ENCODE assay signal across 20 cellular contexts in genomic region chr2:14234911-14235310, GRCh38.
DNase-seq lines count a peak whose midpoint lies in the region; ATAC-seq, FAIRE-seq and TF ChIP-seq lines count a peak whose summit lies in the region.
"Had no signal": no experiment of that assay in that cellular context is flagged by ENCODE, and none has a peak within 500 bp of the region (broad histone marks: within the 10 kb centered on the region; RNA-seq: fewer than 3 reads in every experiment).

No MANE protein-coding gene starts in this region.

- no peak for FAIRE-seq in GM12878 (lab: Jason Lieb, UNC)
- FAIRE-seq: A549, GM18507, H54 had no signal

- intact Hi-C loops in GM12878 (cut with micrococcal nuclease; ENCODE audit: unreplicated experiment): no loop called here

- in situ Hi-C loops in GM12878 (cut with MboI): no loop called here

- H3K4me2 ChIP-seq in BLaER1 treated with 17β-estradiol and CSF1 and Interleukin-3, amounts not matched to agents 10 nM and 100 nM: peak overlapping the region; percentile 53 to 79 (median 70)
- H3K4me2 ChIP-seq in Loucy (ENCODE audit: low read depth, low read length, poor library complexity, severe bottlenecking): peak overlapping the region; percentile 21
- H3K4me2 ChIP-seq in GM12878 (ENCODE audit: control insufficient read depth, insufficient read depth): no peak overlapping the region
- H3K4me2 ChIP-seq: A549 had no signal

- peaks cover 29 to 54% (median 35%) of the 10 kb centered on the region in 10 experiments for H3K4me1 ChIP-seq in BLaER1 treated with 17β-estradiol and CSF1 and Interleukin-3, amounts not matched to agents 10 nM and 100 nM
- H3K4me1 ChIP-seq in Loucy (ENCODE audit: insufficient read depth, low read length, poor library complexity, severe bottlenecking): peaks cover 4% of the 10 kb centered on the region
- no peaks in the 10 kb centered on the region for H3K4me1 ChIP-seq in GM12878 (ENCODE audit: control insufficient read depth, insufficient read depth, low read length)
- H3K4me1 ChIP-seq: A549, Caco-2 had no signal

- H3K4me1 Mint-ChIP-seq in WTC11: peaks cover 52% of the 10 kb centered on the region
- H3K4me1 Mint-ChIP-seq: T-helper 17 cell had no signal

- H4K20me1 ChIP-seq in BLaER1 treated with 17β-estradiol and CSF1 and Interleukin-3, amounts not matched to agents 10 nM and 100 nM: no peaks in the 10 kb centered on the region
- H4K20me1 ChIP-seq in Loucy (ENCODE audit: insufficient read depth, low read length, poor library complexity, severe bottlenecking) (no peaks in the 10 kb centered on the region), GM12878 (ENCODE audit: control insufficient read depth, insufficient read depth) (no peaks in the 10 kb centered on the region)

- H3K9ac ChIP-seq in BLaER1 treated with 17β-estradiol and CSF1 and Interleukin-3, amounts not matched to agents 10 nM and 100 nM: peak overlapping the region; percentile 42 to 76 (median 68); a peak in 20 of 22 replicates
- no peak overlapping the region for H3K9ac ChIP-seq in Loucy (ENCODE audit: low read depth, low read length, poor library complexity, severe bottlenecking)
- no peak overlapping the region for H3K9ac ChIP-seq in GM12878 (ENCODE audit: control insufficient read depth, insufficient read depth, low read length)

- peak overlapping the region; percentile 83 to 96 (median 89) for H3K27ac ChIP-seq in BLaER1 treated with 17β-estradiol and CSF1 and Interleukin-3, amounts not matched to agents 10 nM and 100 nM
- no peak overlapping the region for H3K27ac ChIP-seq in GM12878 (ENCODE audit: control insufficient read depth, insufficient read depth)
- H3K27ac ChIP-seq: A549 had no signal

- SMC1A ChIA-PET in GM12878 (lab: Charles Lee; ENCODE audit: uncharacterized antibody, unreplicated experiment): no interaction called here

- no peak for DNase-seq in GM12878 (ENCODE audit: low read depth, low spot score)
- peak; percentile 43 for DNase-seq in myocyte (ENCODE audit: low read depth)
- DNase-seq in NCI-H69 (lab: John Stamatoyannopoulos, UW): no peak
- no peak for DNase-seq in WTC11 (ENCODE audit: low spot score)
- no peak for DNase-seq in NCI-H1105 (lab: John Stamatoyannopoulos, UW)
- DNase-seq: Caco-2; HFFc6; NCI-H1092; NCI-H2081 treated with DMSO at 0.1 percent for 48 hours; NCI-H748 treated with DMSO at 0.1 percent for 48 hours; NK-92 treated with Interleukin-12 subunit alpha and Interleukin-12 subunit beta, amount 100 ng/mL, for 24 hours; RPMI8226; SIG-M5; T-helper 17 cell had no signal

- no TSS peak for BruUV-seq in GM12878 (replicated peaks; lab: Mats Ljungman, UMichigan)

- peaks cover 46% of the 10 kb centered on the region for H3K27me3 Mint-ChIP-seq in WTC11 (ENCODE audit: low read depth)
- H3K27me3 Mint-ChIP-seq: T-helper 17 cell had no signal

- H3K36me3 ChIP-seq in BLaER1 treated with 17β-estradiol and CSF1 and Interleukin-3, amounts not matched to agents 10 nM and 100 nM: no peaks in the 10 kb centered on the region
- H3K36me3 ChIP-seq in Loucy (ENCODE audit: insufficient read depth, low read length) (no peaks in the 10 kb centered on the region), GM12878 (ENCODE audit: control insufficient read depth in 2 of 2, insufficient read depth in 2 of 2, low read length in 1 of 2) (no peaks in the 10 kb centered on the region)

- no peaks in the 10 kb centered on the region for H3F3A ChIP-seq in Loucy (ENCODE audit: low read depth)

- H3K9me3 Mint-ChIP-seq in WTC11: peaks cover 4% of the 10 kb centered on the region

- H3K27me3 ChIP-seq in BLaER1 treated with 17β-estradiol and CSF1 and Interleukin-3, amounts not matched to agents 10 nM and 100 nM: no peaks in the 10 kb centered on the region
- no peaks in the 10 kb centered on the region for H3K27me3 ChIP-seq in Loucy (ENCODE audit: insufficient read depth, low read length, poor library complexity, severe bottlenecking)
- no peaks in the 10 kb centered on the region for H3K27me3 ChIP-seq in GM12878 (replicated peaks in 1 of 2; ENCODE audit: control insufficient read depth in 2 of 2, insufficient read depth in 2 of 2, low read length in 1 of 2)

- no peak overlapping the region for H3K4me3 ChIP-seq in BLaER1 treated with 17β-estradiol and CSF1 and Interleukin-3, amounts not matched to agents 10 nM and 100 nM
- H3K4me3 ChIP-seq in Loucy (ENCODE audit: low read length, poor library complexity, severe bottlenecking) (no peak overlapping the region), GM12878 (no peak overlapping the region)
- H3K4me3 ChIP-seq: A549 had no signal

- TF ChIP-seq POLR2A in GM12878 (IDR thresholded peaks at IDR 0.05; ENCODE audit: low read depth, low read length): no peak

- TF ChIP-seq RAD21 in GM12878 (IDR thresholded peaks at IDR 0.05; ENCODE audit: insufficient read depth, low read depth, low read length): no peak

- H3K9me2 ChIP-seq in Loucy (replicated peaks; ENCODE audit: low read depth, low read length): no peaks in the 10 kb centered on the region

- ATAC-seq in GM12878: no peak
- ATAC-seq in WTC11: no peak
- no peak for ATAC-seq in GM18858 (IDR thresholded peaks at IDR 0.05; ENCODE audit: unreplicated experiment)
- ATAC-seq: A549, T-helper 17 cell had no signal

- POLR2A ChIA-PET in GM12878 (lab: Charles Lee) (no interaction called here), WTC11 (lab: Charles Lee) (no interaction called here)

- WGBS in GM12878 (ENCODE audit: insufficient coverage, insufficient replicate concordance, low lambda C conversion rate, missing lambda C conversion rate): 29% methylated on average over 5 of the region's 5 CpGs

- H3K27ac Mint-ChIP-seq in WTC11: no peak overlapping the region
- H3K27ac Mint-ChIP-seq: HFFc6, T-helper 17 cell had no signal

- RAD21 ChIA-PET in GM12878 (lab: Charles Lee; ENCODE audit: unreplicated experiment): no interaction called here

- TF ChIP-seq EP300 in GM12878 (IDR thresholded peaks at IDR 0.05; ENCODE audit: borderline replicate concordance in 1 of 2, control insufficient read depth in 1 of 2, low read depth in 2 of 2, low read length in 2 of 2): no peak

- TF ChIP-seq CTCF in Loucy (conservative IDR thresholded peaks at IDR 0.05; ENCODE audit: low read length) (no peak), GM12878 (IDR thresholded peaks at IDR 0.05 in 2 of 3, conservative IDR thresholded peaks at IDR 0.05 in 1 of 3; ENCODE audit: control insufficient read depth in 2 of 3, extremely low read depth in 1 of 3, insufficient read depth in 1 of 3, low read depth in 3 of 3, low read length in 3 of 3) (no peak), WTC11 (IDR thresholded peaks at IDR 0.05) (no peak)

- H3K4me3 Mint-ChIP-seq in WTC11: no peak overlapping the region
- H3K4me3 Mint-ChIP-seq: HFFc6, T-helper 17 cell had no signal

- CTCF ChIA-PET in GM12878 (lab: Yijun Ruan, JAX) (no interaction called here), WTC11 (lab: Charles Lee) (no interaction called here)

- H3K36me3 Mint-ChIP-seq in WTC11: peaks cover 8% of the 10 kb centered on the region

- H3K79me2 ChIP-seq in Loucy (ENCODE audit: insufficient read depth, low read length) (no peaks in the 10 kb centered on the region), GM12878 (ENCODE audit: control insufficient read depth, insufficient read depth, low read length) (no peaks in the 10 kb centered on the region)

- H2AFZ ChIP-seq in Loucy (ENCODE audit: low read length): no peak overlapping the region
- no peak overlapping the region for H2AFZ ChIP-seq in GM12878 (ENCODE audit: control insufficient read depth, low read depth, low read length)

- peaks cover 0 to 10% (median 0%) of the 10 kb centered on the region in 11 experiments; a peak in 3 of 22 replicates for H3K9me3 ChIP-seq in BLaER1 treated with 17β-estradiol and CSF1 and Interleukin-3, amounts not matched to agents 10 nM and 100 nM (replicated peaks in 1 of 11)
- H3K9me3 ChIP-seq in Loucy (ENCODE audit: insufficient read depth, low read depth, low read length) (no peaks in the 10 kb centered on the region), GM12878 (replicated peaks; ENCODE audit: control insufficient read depth, insufficient read depth, low read length) (no peaks in the 10 kb centered on the region)
- H3K9me3 ChIP-seq: Caco-2 had no signal

TF ChIP-seq in GM12878, 131 proteins besides CTCF, POLR2A, EP300 and RAD21 (continues in another document):
- TF ChIP-seq CHD4 (IDR thresholded peaks at IDR 0.05) (no peak), BMI1 (IDR thresholded peaks at IDR 0.05; ENCODE audit: borderline replicate concordance) (no peak), SMAD1 (IDR thresholded peaks at IDR 0.05; ENCODE audit: low read depth, partially characterized antibody) (no peak), ELK1 (IDR thresholded peaks at IDR 0.05; ENCODE audit: low read depth, low read length) (no peak), SIN3A (IDR thresholded peaks at IDR 0.05; ENCODE audit: low read depth, low read length) (no peak), JUNB (IDR thresholded peaks at IDR 0.05) (no peak)

TF ChIP-seq in WTC11, 78 proteins besides CTCF, POLR2A, EP300 and RAD21 (continues in another document):
- TF ChIP-seq ZNF532 (CRISPR knock-in tag; IDR thresholded peaks at IDR 0.05; ENCODE audit: borderline replicate concordance): no peak

Comparison
In these comparisons a context has a peak if more than half of its experiments do, and no peak if none do; other contexts are left out.
1. H3K9ac ChIP-seq: peak in BLaER1 treated with 17β-estradiol and CSF1 and Interleukin-3, amounts not matched to agents 10 nM and 100 nM (11 of 11); none in Loucy (single experiment) and GM12878 (single experiment).